ENCODE assay signal across 16 cellular contexts in the genomic region with DNA sequence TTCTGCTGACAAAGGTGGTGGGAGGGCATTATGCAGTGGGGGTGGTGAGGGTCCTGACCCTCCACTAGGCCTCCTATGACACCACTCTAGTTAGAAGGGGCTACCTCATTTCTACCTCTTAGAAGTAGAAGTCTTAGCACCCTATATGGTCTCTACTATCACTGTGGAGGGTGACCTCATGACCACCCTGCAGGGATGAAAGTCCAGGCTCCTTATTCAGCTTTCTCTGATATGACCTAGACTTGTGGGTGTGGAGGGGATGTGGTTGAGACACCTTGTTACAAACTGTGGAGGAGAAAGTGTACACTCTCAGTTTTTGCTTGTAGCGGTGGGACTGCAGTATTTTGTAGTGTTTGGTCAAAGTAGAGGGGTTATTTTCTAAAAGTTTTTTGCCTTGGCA. TPM values are rescaled to one million over a fixed set of nuclear protein-coding genes. Genes with fewer than 3 reads are reported as not detected.
A peak's percentile ranks its signal among the peaks of the same experiment; 100 is the strongest.
DNase-seq lines count a peak whose midpoint lies in the region; ATAC-seq, FAIRE-seq and TF ChIP-seq lines count a peak whose summit lies in the region.
"Had no signal": no experiment of that assay in that cellular context is flagged by ENCODE, and none has a peak within 500 bp of the region (broad histone marks: within the 10 kb centered on the region; RNA-seq: fewer than 3 reads in every experiment).

No MANE protein-coding gene starts in this region.

- H4K20me1 ChIP-seq in HepG2 (ENCODE audit: insufficient read depth, low read length) (no peaks in the 10 kb centered on the region), neural progenitor cell (ENCODE audit: low read depth) (no peaks in the 10 kb centered on the region)

- H2AFZ ChIP-seq in HepG2 (ENCODE audit: low read length) (no peak overlapping the region), neural progenitor cell (replicated peaks) (no peak overlapping the region)

- BruUV-seq in HepG2 (replicated peaks; lab: Mats Ljungman, UMichigan): no TSS peak

- FAIRE-seq in HepG2 (lab: Jason Lieb, UNC) (no peak), small intestine (lab: Jason Lieb, UNC) (no peak)
- FAIRE-seq: A204.1, D721Med had no signal

- TF ChIP-seq CTCF in HepG2 (CRISPR knock-in tag; IDR thresholded peaks at IDR 0.05) (no peak), right lobe of liver (IDR thresholded peaks at IDR 0.05) (no peak), neural progenitor cell (IDR thresholded peaks at IDR 0.05) (no peak)

- CTCF ChIA-PET in HepG2 (lab: Yijun Ruan, JAX; ENCODE audit: low intra/inter-chr PET ratio, low total read pairs) (no interaction called here), T-cell (lab: Charles Lee) (no interaction called here)

- H3K4me2 ChIP-seq in HepG2 (ENCODE audit: low read depth, low read length): no peak overlapping the region
- H3K4me2 ChIP-seq in neural progenitor cell: no peak overlapping the region

- H3K4me1 ChIP-seq in HepG2 (ENCODE audit: insufficient read depth, low read length) (peaks cover 6% of the 10 kb centered on the region; the same call in 1 of the 2 replicates), right lobe of liver (no peaks in the 10 kb centered on the region), small intestine (ENCODE audit: control insufficient read depth in 2 of 2, insufficient read depth in 1 of 2, low read depth in 1 of 2, low read length in 1 of 2) (no peaks in the 10 kb centered on the region), neural progenitor cell (no peaks in the 10 kb centered on the region)
- H3K4me1 ChIP-seq: BE2C had no signal

- H3K36me3 Mint-ChIP-seq in effector memory CD8-positive, alpha-beta T cell (ENCODE audit: insufficient read depth): no peaks in the 10 kb centered on the region
- H3K36me3 Mint-ChIP-seq in neural progenitor cell (peaks cover 3% of the 10 kb centered on the region), T-cell (peaks cover 34% of the 10 kb centered on the region)

- intact Hi-C loops in HepG2 (cut with micrococcal nuclease; ENCODE audit: unreplicated experiment): no loop called here
- intact Hi-C loops in right lobe of liver (cut with DNase I): no loop called here

- in situ Hi-C loops in HepG2 (cut with HindIII; ENCODE audit: extremely low pct_ligation_motif_present, low pct_unique_long_range_greater_than_20kb): no loop called here

- H3K9me3 ChIP-seq in HepG2 (ENCODE audit: low read length) (no peaks in the 10 kb centered on the region), right lobe of liver (no peaks in the 10 kb centered on the region), small intestine (ENCODE audit: control insufficient read depth, low read depth) (no peaks in the 10 kb centered on the region), neural progenitor cell (ENCODE audit: low read depth) (no peaks in the 10 kb centered on the region)
- H3K9me3 ChIP-seq: BE2C had no signal

- TF ChIP-seq POLR2A in HepG2 (IDR thresholded peaks at IDR 0.05; ENCODE audit: insufficient read depth in 1 of 2, low read depth in 2 of 2, low read length in 2 of 2) (no peak), right lobe of liver (IDR thresholded peaks at IDR 0.05) (no peak)

- TF ChIP-seq EP300 in HepG2 (IDR thresholded peaks at IDR 0.05; ENCODE audit: low read depth in 2 of 2, low read length in 2 of 2) (no peak), HepG2 (CRISPR knock-in tag; IDR thresholded peaks at IDR 0.05; ENCODE audit: borderline replicate concordance) (no peak)

- H3K36me3 ChIP-seq in HepG2 (replicated peaks in 1 of 2; ENCODE audit: control insufficient read depth in 1 of 2, insufficient read depth in 2 of 2, low read length in 2 of 2) (no peaks in the 10 kb centered on the region), right lobe of liver (no peaks in the 10 kb centered on the region), small intestine (ENCODE audit: control insufficient read depth in 2 of 2, insufficient read depth in 2 of 2, low read length in 2 of 2) (peaks cover 0 to 2% of the 10 kb centered on the region in 2 donors), neural progenitor cell (no peaks in the 10 kb centered on the region)
- H3K36me3 ChIP-seq: BE2C had no signal

- H3K4me3 ChIP-seq in HepG2 (replicated peaks in 1 of 3; ENCODE audit: insufficient read depth in 1 of 3, low read depth in 2 of 3, low read length in 3 of 3) (no peak overlapping the region), right lobe of liver (no peak overlapping the region), small intestine (ENCODE audit: low read depth in 1 of 2, low read length in 2 of 2) (no peak overlapping the region), neural progenitor cell (no peak overlapping the region)

- POLR2A ChIA-PET in HepG2 (lab: Yijun Ruan, JAX): no interaction called here
- POLR2A ChIA-PET in T-cell (lab: Charles Lee): no interaction called here

- H3K4me1 Mint-ChIP-seq in effector memory CD8-positive, alpha-beta T cell (ENCODE audit: low read depth in 2 of 2): peaks cover 7 to 11% of the 10 kb centered on the region in 2 donors
- H3K4me1 Mint-ChIP-seq in neural progenitor cell: peaks cover 6% of the 10 kb centered on the region
- peaks cover 0 to 3% (median 0%) of the 10 kb centered on the region in 3 donors for H3K4me1 Mint-ChIP-seq in T-cell
- H3K4me1 Mint-ChIP-seq: CD4-positive, alpha-beta memory T cell had no signal

- no peak overlapping the region for H3K4me3 Mint-ChIP-seq in effector memory CD8-positive, alpha-beta T cell
- no peak overlapping the region for H3K4me3 Mint-ChIP-seq in neural progenitor cell
- no peak overlapping the region for H3K4me3 Mint-ChIP-seq in T-cell
- H3K4me3 Mint-ChIP-seq: CD4-positive, alpha-beta memory T cell; HFFc6 had no signal

- TF ChIP-seq RAD21 in HepG2 (CRISPR knock-in tag; IDR thresholded peaks at IDR 0.05): no peak

- 92% methylated on average over 1 of the region's 1 CpG for WGBS in HepG2 (ENCODE audit: low lambda C conversion rate)
- 91% methylated on average over 1 of the region's 1 CpG for whole genome bisulfite sequencing in right lobe of liver (ENCODE audit: insufficient coverage, low coverage, low lambda C conversion rate, missing lambda C conversion rate)
- WGBS in small intestine, 3 donors: 86 to 95% (median 90%) methylated on average over 1 of the region's 1 CpG

- H3K27me3 ChIP-seq in HepG2 (ENCODE audit: control insufficient read depth in 1 of 2, insufficient read depth in 2 of 2, low read length in 2 of 2) (no peaks in the 10 kb centered on the region), right lobe of liver (no peaks in the 10 kb centered on the region), small intestine (ENCODE audit: control insufficient read depth in 2 of 2, insufficient read depth in 2 of 2, low read length in 2 of 2) (no peaks in the 10 kb centered on the region), neural progenitor cell (no peaks in the 10 kb centered on the region)
- H3K27me3 ChIP-seq: BE2C had no signal

- H3K27ac ChIP-seq in HepG2 (ENCODE audit: extremely low read length, insufficient read depth, low read length): no peak overlapping the region
- H3K27ac ChIP-seq in right lobe of liver: no peak overlapping the region
- H3K27ac ChIP-seq in small intestine (ENCODE audit: low read depth in 1 of 2, low read length in 1 of 2): no peak overlapping the region
- no peak overlapping the region for H3K27ac ChIP-seq in neural progenitor cell
- H3K27ac ChIP-seq: C4-2B had no signal

- DNase-seq in HepG2 (ENCODE audit: low spot score): peak; percentile 21
- DNase-seq in right lobe of liver: no peak
- DNase-seq in effector memory CD8-positive, alpha-beta T cell: no peak
- peak; percentile 9 for DNase-seq in small intestine
- DNase-seq in RPMI8226: no peak
- no peak for DNase-seq in neural progenitor cell (ENCODE audit: low spot score)
- DNase-seq in T-cell: no peak
- DNase-seq: BE2C; CD4-positive, alpha-beta memory T cell; COR-L47; GF-D8; HCEC 1CT; HFFc6 had no signal

- H3K9ac ChIP-seq in HepG2 (ENCODE audit: insufficient read depth, low read depth, low read length) (no peak overlapping the region), neural progenitor cell (no peak overlapping the region)

- H3K27ac Mint-ChIP-seq in effector memory CD8-positive, alpha-beta T cell: no peak overlapping the region
- H3K27ac Mint-ChIP-seq in neural progenitor cell (no peak overlapping the region), T-cell (no peak overlapping the region)
- H3K27ac Mint-ChIP-seq: CD4-positive, alpha-beta memory T cell; HFFc6 had no signal

- ATAC-seq in HepG2 (peak; percentile 65; the same call in 2 of the 3 replicates), right lobe of liver (no peak), T-cell (replicated peaks in 1 of 4) (no peak)
- peak; percentile 32 for ATAC-seq in effector memory CD8-positive, alpha-beta T cell (replicated peaks)

- no peaks in the 10 kb centered on the region for H3K79me2 ChIP-seq in HepG2 (ENCODE audit: insufficient read depth, low read length)
- no peaks in the 10 kb centered on the region for H3K79me2 ChIP-seq in neural progenitor cell (ENCODE audit: low read depth)

- no peaks in the 10 kb centered on the region for H3F3A ChIP-seq in neural progenitor cell (ENCODE audit: low read depth)

- H3K27me3 Mint-ChIP-seq in effector memory CD8-positive, alpha-beta T cell: no peaks in the 10 kb centered on the region
- peaks cover 2% of the 10 kb centered on the region for H3K27me3 Mint-ChIP-seq in neural progenitor cell (ENCODE audit: insufficient read depth, low read depth)
- no peaks in the 10 kb centered on the region for H3K27me3 Mint-ChIP-seq in T-cell
- H3K27me3 Mint-ChIP-seq: CD4-positive, alpha-beta memory T cell had no signal

- no peaks in the 10 kb centered on the region for H3K9me3 Mint-ChIP-seq in effector memory CD8-positive, alpha-beta T cell
- H3K9me3 Mint-ChIP-seq in neural progenitor cell (no peaks in the 10 kb centered on the region), T-cell (no peaks in the 10 kb centered on the region)
- H3K9me3 Mint-ChIP-seq: CD4-positive, alpha-beta memory T cell; HFFc6 had no signal

RNA-seq across cellular contexts. Expression of a gene that starts 18.6 kb away (rescaled TPM):
- total RNA-seq in HepG2 (2016; rRNA removed; fragmentation: Illumina TruSeq; extraction: Trizol) (8.9 and 10.6 TPM in 2 replicates), right lobe of liver (1 to 10 TPM; 1.2 to 5.9 (median 2.3) TPM), neural progenitor cell (ENCODE audit: low replicate concordance) (4.2 and 4.6 TPM in 2 replicates), T-cell (1 to 10 TPM; 3.3 to 6.9 (median 5.7) TPM)
- 2.9 and 3.2 TPM in 2 replicates for total RNA-seq in HepG2 (2016; cell fraction: cytosol; rRNA removed; fragmentation: Illumina TruSeq; extraction: Trizol; ENCODE audit: low read depth)
- total RNA-seq in HepG2 (2016; cell fraction: insoluble cytoplasmic fraction; rRNA removed; fragmentation: Illumina TruSeq; extraction: Trizol): 8.4 and 10.0 TPM in 2 replicates
- total RNA-seq in HepG2 (2016; cell fraction: membrane; rRNA removed; fragmentation: Illumina TruSeq; extraction: Trizol): 4.3 and 6.3 TPM in 2 replicates
- total RNA-seq in HepG2 (2016; cell fraction: nucleus; rRNA removed; fragmentation: Illumina TruSeq; extraction: Trizol): 7.5 and 8.7 TPM in 2 replicates
- polyA plus RNA-seq in HepG2 (2011; rRNA removed) (8.0 and 8.7 TPM in 2 replicates), small intestine (1 to 10 TPM in 2 of 3 donors, under 1 TPM in 1; 0.67 to 3.5 (median 2.7) TPM)
- polyA plus RNA-seq in HepG2 (2011; cell fraction: cytosol; rRNA removed): 3.8 and 5.8 TPM in 2 replicates
- polyA plus RNA-seq in HepG2 (2011; cell fraction: nucleus; rRNA removed): 2.6 and 3.6 TPM in 2 replicates
- polyA plus RNA-seq in HepG2 (2012): 11.2 and 15.6 TPM in 2 replicates
- polyA plus RNA-seq in HepG2 (2016; cell fraction: cytosol; fragmentation: Illumina TruSeq; extraction: Trizol; ENCODE audit: low read depth): 2.3 and 2.5 TPM in 2 replicates
- polyA plus RNA-seq in HepG2 (2016; cell fraction: insoluble cytoplasmic fraction; fragmentation: Illumina TruSeq; extraction: Trizol; ENCODE audit: low read depth): 10.1 and 11.3 TPM in 2 replicates
- polyA plus RNA-seq in HepG2 (2016; cell fraction: membrane; fragmentation: Illumina TruSeq; extraction: Trizol; ENCODE audit: low read depth): 5.0 and 5.8 TPM in 2 replicates
- polyA plus RNA-seq in HepG2 (2016; cell fraction: nucleus; fragmentation: Illumina TruSeq; extraction: Trizol; ENCODE audit: insufficient read depth, low read depth): 5.8 and 8.3 TPM in 2 replicates
- 4.8 and 13.3 TPM in 2 replicates for polyA minus RNA-seq in HepG2 (2011; rRNA and poly(A)+ RNA removed; ENCODE audit: low replicate concordance)
- polyA minus RNA-seq in HepG2 (2011; cell fraction: cytosol; rRNA and poly(A)+ RNA removed): 2.5 and 6.1 TPM in 2 replicates
- polyA minus RNA-seq in HepG2 (2011; cell fraction: nucleus; rRNA and poly(A)+ RNA removed): 26.4 and 30.3 TPM in 2 replicates

Comparison
In these comparisons a context has a peak if more than half of its experiments do, and no peak if none do; other contexts are left out.
1. ATAC-seq: peak in HepG2 (single experiment) and effector memory CD8-positive, alpha-beta T cell (single experiment); none in right lobe of liver (0 of 4) and T-cell (0 of 4).
2. DNase-seq: peak in HepG2 (single experiment) and small intestine (single experiment); none in right lobe of liver (0 of 3), effector memory CD8-positive, alpha-beta T cell (0 of 3), RPMI8226 (single experiment), neural progenitor cell (single experiment) and T-cell (0 of 34).